8 cellular contexts compared by ENCODE assay signal in the genomic region with DNA sequence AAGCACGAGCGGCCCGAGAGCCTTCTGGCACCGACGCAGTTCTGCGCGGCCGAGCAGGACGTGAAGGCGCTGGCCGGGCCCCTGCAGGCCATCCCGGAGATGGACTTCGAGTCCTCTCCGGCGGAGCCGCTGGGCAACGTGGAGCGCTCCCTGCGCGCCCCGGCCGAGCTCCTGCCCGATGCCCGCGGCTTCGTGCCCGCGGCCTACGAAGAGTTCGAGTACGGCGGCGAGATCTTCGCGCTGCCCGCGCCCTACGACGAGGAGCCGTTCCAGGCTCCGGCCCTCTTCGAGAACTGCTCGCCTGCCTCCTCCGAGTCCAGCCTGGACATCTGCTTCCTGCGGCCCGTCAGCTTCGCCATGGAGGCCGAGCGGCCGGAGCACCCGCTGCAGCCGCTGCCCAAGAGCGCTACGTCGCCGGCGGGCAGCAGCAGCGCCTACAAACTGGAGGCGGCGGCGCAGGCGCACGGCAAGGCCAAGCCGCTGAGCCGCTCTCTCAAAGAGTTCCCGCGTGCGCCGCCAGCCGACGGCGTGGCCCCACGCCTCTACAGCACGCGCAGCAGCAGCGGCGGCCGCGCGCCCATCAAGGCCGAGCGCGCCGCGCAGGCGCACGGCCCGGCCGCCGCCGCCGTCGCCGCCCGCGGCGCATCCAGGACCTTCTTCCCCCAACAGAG.
DNase-seq lines count a peak whose midpoint lies in the region; ATAC-seq, FAIRE-seq and TF ChIP-seq lines count a peak whose summit lies in the region.

No MANE protein-coding gene starts in this region.

- ATAC-seq in GM19395 (IDR thresholded peaks at IDR 0.05; ENCODE audit: unreplicated experiment) (peak; percentile 90), SK-N-SH treated with all-trans-retinoic acid at 6 μM for 48 hours (peak; percentile 75)

- no peaks in the 10 kb centered on the region for H3K9me3 ChIP-seq in A673 (ENCODE audit: low read depth, low read length, poor library complexity, severe bottlenecking)
- no peaks in the 10 kb centered on the region for H3K9me3 ChIP-seq in hepatocyte (ENCODE audit: low read depth)

- no peaks in the 10 kb centered on the region for H3K9me2 ChIP-seq in hepatocyte (replicated peaks; ENCODE audit: insufficient read depth)

- POLR2A ChIA-PET in A673 (lab: Charles Lee; ENCODE audit: low non-redundant PET) = no interaction called here

- H3K4me1 ChIP-seq in A673 (ENCODE audit: insufficient read depth, low read length, poor library complexity, severe bottlenecking) = peaks cover 3% of the 10 kb centered on the region
- peaks cover 3% of the 10 kb centered on the region for H3K4me1 ChIP-seq in hepatocyte (ENCODE audit: insufficient read depth)

- intact Hi-C loops in A673 (cut with micrococcal nuclease; ENCODE audit: unreplicated experiment) = no loop called here

- H3K36me3 ChIP-seq in A673 (ENCODE audit: insufficient read depth, low read length, poor library complexity, severe bottlenecking) (no peaks in the 10 kb centered on the region), hepatocyte (replicated peaks; ENCODE audit: insufficient read depth, low read depth) (no peaks in the 10 kb centered on the region)

- no TSS peak for BruUV-seq in A673 (replicated peaks; lab: Mats Ljungman, UMichigan)

- H3K4me3 ChIP-seq in A673 (ENCODE audit: low read depth, low read length, poor library complexity, severe bottlenecking) (peak overlapping the region; percentile 23), hepatocyte (no peak overlapping the region), skeletal muscle cell (ENCODE audit: low read depth, low read length) (peak overlapping the region; percentile 49)

- DNase-seq in A673 (ENCODE audit: low spot score) (peak; percentile 83), astrocyte of the hippocampus (ENCODE audit: low read depth, low spot score) (peak; percentile 94), hepatocyte (ENCODE audit: low spot score) (peak; percentile 91), skeletal muscle cell (ENCODE audit: low read depth) (peak; percentile 61), NAMALWA (ENCODE audit: low spot score) (no peak), D721Med (ENCODE audit: insufficient read length, low spot score) (no peak)

- H4K20me1 ChIP-seq in hepatocyte (ENCODE audit: insufficient read depth, poor library complexity, severe bottlenecking) = no peaks in the 10 kb centered on the region

- CTCF ChIA-PET in A673 (lab: Charles Lee) = interaction anchor here (0.6 kb wide), 1 partner anchor 32 kb away, joined by 4 read pairs; no protein-coding TSS in a partner anchor

- no peak for FAIRE-seq in D721Med (lab: Jason Lieb, UNC)

- H3K27me3 ChIP-seq in A673 (replicated peaks; ENCODE audit: insufficient read depth, low read depth, low read length, poor library complexity) (no peaks in the 10 kb centered on the region), hepatocyte (no peaks in the 10 kb centered on the region)

- TF ChIP-seq CTCF in A673 (conservative IDR thresholded peaks at IDR 0.05; ENCODE audit: low read depth, low read length) = no peak
- no peak for TF ChIP-seq CTCF in hepatocyte (IDR thresholded peaks at IDR 0.05; ENCODE audit: poor library complexity)
- TF ChIP-seq CTCF in D721Med (IDR thresholded peaks at IDR 0.05; ENCODE audit: insufficient read depth, missing control alignments) = no peak

- no peaks in the 10 kb centered on the region for H3K79me2 ChIP-seq in hepatocyte

- H3K4me2 ChIP-seq in hepatocyte = peak overlapping the region; percentile 86

- 52% methylated on average over 96 of the region's 97 CpGs for WGBS in hepatocyte (ENCODE audit: low lambda C conversion rate, missing lambda C conversion rate)

- H2AFZ ChIP-seq in hepatocyte = peak overlapping the region; percentile 71

- H3K27ac ChIP-seq in A673 (ENCODE audit: low read depth, low read length, poor library complexity, severe bottlenecking) (no peak overlapping the region), hepatocyte (no peak overlapping the region)

TF ChIP-seq in SK-N-SH treated with all-trans-retinoic acid at 6 μM for 48 hours, 23 proteins besides CTCF, POLR2A, EP300 and RAD21:
- no peak for TF ChIP-seq ZC3H10 (CRISPR knock-in tag; IDR thresholded peaks at IDR 0.05)
TF ChIP-seq in SK-N-SH treated with all-trans-retinoic acid at 6 μM for 48 hours: peak in this region for 0.

Comparison
In these comparisons a context has a peak if more than half of its experiments do, and no peak if none do; other contexts are left out.
1. DNase-seq: peak in A673 (single experiment), astrocyte of the hippocampus (single experiment), hepatocyte (single experiment) and skeletal muscle cell (single experiment); none in NAMALWA (single experiment) and D721Med (single experiment).